Comparison of ENCODE assay signal across 25 cellular contexts in the genomic region with DNA sequence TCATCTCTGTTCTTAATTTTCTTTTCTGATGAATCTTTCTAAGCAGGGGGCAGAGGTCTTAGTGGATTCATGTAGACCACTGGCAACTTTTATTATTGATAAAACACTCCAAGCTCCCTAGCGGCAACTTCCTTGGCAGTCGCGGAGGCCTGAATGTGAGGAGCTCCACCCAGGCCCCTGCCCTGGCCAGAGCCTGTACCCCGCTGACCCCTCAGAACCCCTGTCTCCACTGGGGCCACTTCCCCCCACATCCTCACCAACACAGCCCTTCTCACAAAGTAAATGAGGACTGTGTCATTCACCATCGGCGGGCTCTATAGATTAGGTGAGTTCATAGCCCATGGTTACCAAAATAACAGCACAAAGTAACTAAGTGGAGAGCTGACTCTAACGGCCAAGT.
DNase-seq lines count a peak whose midpoint lies in the region; ATAC-seq, FAIRE-seq and TF ChIP-seq lines count a peak whose summit lies in the region.
"Had no signal": no experiment of that assay in that cellular context is flagged by ENCODE, and none has a peak within 500 bp of the region (broad histone marks: within the 10 kb centered on the region; RNA-seq: fewer than 3 reads in every experiment).

No MANE protein-coding gene starts in this region.

- DNase-seq in activated effector memory CD4-positive, alpha-beta T cell treated with anti-CD3 and anti-CD28 coated beads, Interleukin-2, amount 50 U/mL, for 16 hours: peak; percentile 30
- no peak for DNase-seq in activated effector memory CD4-positive, alpha-beta T cell treated with Interleukin-2 at 50 U/mL for 16 hours
- DNase-seq in H1 (ENCODE audit: low read depth in 1 of 2, low spot score in 2 of 2) (no peak), osteoblast (ENCODE audit: insufficient read length, low spot score, missing footprints) (peak; percentile 35), upper lobe of right lung (peak; percentile 23), GOT3 (lab: John Stamatoyannopoulos, UW) (no peak), AG08395 (ENCODE audit: low spot score) (no peak), midbrain (lab: John Stamatoyannopoulos, UW) (no peak)
- DNase-seq: Calu3; DMS79 treated with DMSO at 0.1 percent for 48 hours; GF-D8; HCEC 1CT; KBM-7; MM.1S; NCI-H2029; NCI-H446 treated with DMSO at 0.1 percent for 48 hours; NCI-H526; NCI-H82; NK-92 treated with Interleukin-12 subunit alpha and Interleukin-12 subunit beta, amount 100 ng/mL, for 24 hours; PC-3; SJCRH30 had no signal

- no peak for TF ChIP-seq POLR2A in H1 (IDR thresholded peaks at IDR 0.05; ENCODE audit: control extremely low read depth in 1 of 2, low read depth in 2 of 2, low read length in 2 of 2)

- CTCF ChIA-PET in H1 (lab: Charles Lee; ENCODE audit: partially characterized antibody): interaction anchor here (0.7 to 1.1 kb wide), 3 partner anchors 9 to 65 kb away, joined by 3 read pairs; no protein-coding TSS in a partner anchor

- no peak overlapping the region for H3K4me3 ChIP-seq in H1 (ENCODE audit: extremely low read depth in 1 of 4, insufficient read depth in 2 of 4, low read depth in 3 of 4, low read length in 4 of 4)
- H3K4me3 ChIP-seq in osteoblast (ENCODE audit: insufficient read depth, low read length): no peak overlapping the region
- no peak overlapping the region for H3K4me3 ChIP-seq in upper lobe of right lung
- H3K4me3 ChIP-seq: SJCRH30 had no signal

- no peak overlapping the region for H4K91ac ChIP-seq in H1 (replicated peaks; ENCODE audit: insufficient read length, low read length)

- H3K9me3 ChIP-seq in H1 (ENCODE audit: insufficient read depth in 2 of 2, low read depth in 1 of 2, low read length in 1 of 2): no peaks in the 10 kb centered on the region
- no peaks in the 10 kb centered on the region for H3K9me3 ChIP-seq in osteoblast (ENCODE audit: low read depth, low read length)
- no peaks in the 10 kb centered on the region for H3K9me3 ChIP-seq in upper lobe of right lung
- H3K9me3 ChIP-seq: BE2C, SJCRH30 had no signal

- H2BK5ac ChIP-seq in H1 (ENCODE audit: low read depth, low read length): no peak overlapping the region

- H3K36me3 ChIP-seq in H1 (ENCODE audit: control insufficient read depth in 2 of 4, insufficient read depth in 4 of 4, low read length in 3 of 4): no peaks in the 10 kb centered on the region
- no peaks in the 10 kb centered on the region for H3K36me3 ChIP-seq in osteoblast (ENCODE audit: insufficient read depth, low read length)
- no peaks in the 10 kb centered on the region for H3K36me3 ChIP-seq in upper lobe of right lung
- H3K36me3 ChIP-seq: BE2C, SJCRH30 had no signal

- no peak overlapping the region for H2AK5ac ChIP-seq in H1 (ENCODE audit: low read depth, low read length)

- H4K20me1 ChIP-seq in H1 (replicated peaks in 1 of 2; ENCODE audit: control insufficient read depth in 1 of 2, insufficient read depth in 2 of 2, low read length in 2 of 2) (no peaks in the 10 kb centered on the region), osteoblast (ENCODE audit: insufficient read depth, low read length) (no peaks in the 10 kb centered on the region)

- H3K18ac ChIP-seq in H1 (ENCODE audit: extremely low read depth, low read length): no peak overlapping the region; the same call in 1 of the 2 replicates

- no peaks in the 10 kb centered on the region; the same call in 1 of the 2 replicates for H3K23me2 ChIP-seq in H1 (ENCODE audit: low read depth, low read length)

- no peak for TF ChIP-seq EP300 in H1 (IDR thresholded peaks at IDR 0.05; ENCODE audit: borderline replicate concordance in 1 of 2, low read depth in 2 of 2, low read length in 2 of 2)

- FAIRE-seq in H1 (lab: Jason Lieb, UNC): no peak
- FAIRE-seq: GM12891 had no signal

- H3K9ac ChIP-seq in H1 (replicated peaks in 1 of 4; ENCODE audit: extremely low read depth in 1 of 4, low read depth in 3 of 4, low read length in 3 of 4): no peak overlapping the region

- H3K79me1 ChIP-seq in H1 (ENCODE audit: low read depth, low read length): no peaks in the 10 kb centered on the region

- H3K56ac ChIP-seq in H1 (replicated peaks; ENCODE audit: insufficient read length, low read depth, low read length): no peak overlapping the region

- POLR2A ChIA-PET in H1 (lab: Charles Lee; ENCODE audit: partially characterized antibody): no interaction called here

- H3K27ac ChIP-seq in H1 (ENCODE audit: low read depth, low read length) (no peak overlapping the region), osteoblast (ENCODE audit: low read depth, low read length) (no peak overlapping the region), upper lobe of right lung (no peak overlapping the region)
- H3K27ac ChIP-seq: 22Rv1, SJCRH30 had no signal

- no peak for ATAC-seq in upper lobe of right lung
- ATAC-seq: PC-3, Right ventricle myocardium inferior had no signal

- H2BK15ac ChIP-seq in H1 (ENCODE audit: low read length): 0 out of 2 replicates have a peak overlapping the region, but pooled peaks have one; percentile 19

- peak overlapping the region; percentile 16; the same call in 1 of the 2 replicates for H4K8ac ChIP-seq in H1 (ENCODE audit: extremely low read depth, insufficient read depth, low read length)

- 91% methylated on average over 7 of the region's 7 CpGs; no CpG with 5 or more reads in 1 of the 2 experiments for WGBS in H1 (ENCODE audit: extremely low coverage in 1 of 2, insufficient coverage in 1 of 2, insufficient read length in 1 of 2, insufficient replicate concordance in 2 of 2, low coverage in 1 of 2, low lambda C conversion rate in 2 of 2, missing lambda C conversion rate in 1 of 2), 2 experiments

- intact Hi-C loops in upper lobe of right lung (cut with DNase I): no loop called here

- H3K27me3 ChIP-seq in H1 (replicated peaks in 1 of 4; ENCODE audit: control insufficient read depth in 3 of 4, extremely low read depth in 1 of 4, insufficient read depth in 3 of 4, low read length in 3 of 4): no peaks in the 10 kb centered on the region
- peaks cover 10% of the 10 kb centered on the region for H3K27me3 ChIP-seq in osteoblast (ENCODE audit: insufficient read depth, low read length)
- no peaks in the 10 kb centered on the region for H3K27me3 ChIP-seq in upper lobe of right lung
- H3K27me3 ChIP-seq: BE2C had no signal

- TF ChIP-seq RAD21 in H1 (IDR thresholded peaks at IDR 0.05 in 1 of 2, conservative IDR thresholded peaks at IDR 0.05 in 1 of 2; ENCODE audit: low read depth in 2 of 2, low read length in 2 of 2): no peak

- H3K14ac ChIP-seq in H1 (ENCODE audit: insufficient read length): no peak overlapping the region

- no peak overlapping the region for H2BK20ac ChIP-seq in H1 (ENCODE audit: low read length)

- H2AFZ ChIP-seq in H1 (ENCODE audit: low read length) (no peak overlapping the region), osteoblast (ENCODE audit: low read length) (no peak overlapping the region)

- no peak overlapping the region for H2BK12ac ChIP-seq in H1 (ENCODE audit: low read depth, low read length)

- no peak overlapping the region for H2BK120ac ChIP-seq in H1 (replicated peaks; ENCODE audit: low read depth, low read length)

- H3K4me1 ChIP-seq in H1 (replicated peaks in 1 of 4; ENCODE audit: control insufficient read depth in 3 of 4, insufficient read depth in 4 of 4, low read length in 3 of 4): peaks cover 0 to 6% (median 4%) of the 10 kb centered on the region in 4 experiments; a peak in 4 of 7 replicates
- H3K4me1 ChIP-seq in osteoblast (ENCODE audit: insufficient read depth, low read length): no peaks in the 10 kb centered on the region
- no peaks in the 10 kb centered on the region for H3K4me1 ChIP-seq in upper lobe of right lung
- H3K4me1 ChIP-seq: SJCRH30 had no signal

- no peak overlapping the region for H4K5ac ChIP-seq in H1 (ENCODE audit: insufficient read length, low read depth, low read length)

- H3K4ac ChIP-seq in H1 (replicated peaks; ENCODE audit: insufficient read length, low read depth, low read length): no peak overlapping the region

- H3K23ac ChIP-seq in H1 (ENCODE audit: insufficient read length): no peak overlapping the region

- TF ChIP-seq CTCF in H1 (IDR thresholded peaks at IDR 0.05; ENCODE audit: control extremely low read depth in 1 of 3, insufficient read depth in 1 of 3, low read depth in 1 of 3, low read length in 3 of 3): no peak
- no peak for TF ChIP-seq CTCF in osteoblast (IDR thresholded peaks at IDR 0.05; ENCODE audit: extremely low read depth, low read depth, low read length)
- TF ChIP-seq CTCF in upper lobe of right lung (IDR thresholded peaks at IDR 0.05): no peak

- H3K4me2 ChIP-seq in H1 (ENCODE audit: insufficient read depth in 1 of 2, low read depth in 2 of 2, low read length in 2 of 2): no peak overlapping the region
- no peak overlapping the region for H3K4me2 ChIP-seq in osteoblast (ENCODE audit: insufficient read depth, low read length)

- H3K79me2 ChIP-seq in H1 (ENCODE audit: control insufficient read depth in 1 of 2, insufficient read depth in 2 of 2, low read length in 2 of 2): no peaks in the 10 kb centered on the region
- no peaks in the 10 kb centered on the region for H3K79me2 ChIP-seq in osteoblast (ENCODE audit: insufficient read depth, low read length)

TF ChIP-seq in H1, 55 proteins besides CTCF, POLR2A, EP300 and RAD21 (continues in another document):
- no peak for TF ChIP-seq ZNF274 (IDR thresholded peaks at IDR 0.05; ENCODE audit: borderline replicate concordance, extremely low read depth, low read length)
- no peak for TF ChIP-seq E2F6 (IDR thresholded peaks at IDR 0.05)
- TF ChIP-seq JUN (IDR thresholded peaks at IDR 0.05; ENCODE audit: low read depth, low read length): no peak
- TF ChIP-seq SIRT6 (IDR thresholded peaks at IDR 0.05; ENCODE audit: low read length): no peak
- no peak for TF ChIP-seq KDM4A (IDR thresholded peaks at IDR 0.05; ENCODE audit: low read depth, low read length, severe bottlenecking)
- no peak for TF ChIP-seq PHF8 (conservative IDR thresholded peaks at IDR 0.05; ENCODE audit: low read depth, low read length)
- TF ChIP-seq NRF1 (IDR thresholded peaks at IDR 0.05; ENCODE audit: low read depth, low read length): no peak
- no peak for TF ChIP-seq TCF12 (IDR thresholded peaks at IDR 0.05; ENCODE audit: low read depth, low read length)
- no peak for TF ChIP-seq RXRA (IDR thresholded peaks at IDR 0.05; ENCODE audit: insufficient read depth, low read depth, low read length)
- TF ChIP-seq SP1 (IDR thresholded peaks at IDR 0.05; ENCODE audit: low read depth, low read length): no peak
- no peak for TF ChIP-seq MAFK (IDR thresholded peaks at IDR 0.05; ENCODE audit: low read depth, low read length)
- TF ChIP-seq YY1 (IDR thresholded peaks at IDR 0.05; ENCODE audit: low read depth, low read length): no peak

Comparison
In these comparisons a context has a peak if more than half of its experiments do, and no peak if none do; other contexts are left out.
1. DNase-seq: peak in activated effector memory CD4-positive, alpha-beta T cell treated with anti-CD3 and anti-CD28 coated beads, Interleukin-2, amount 50 U/mL, for 16 hours (single experiment), osteoblast (single experiment) and upper lobe of right lung (single experiment); none in activated effector memory CD4-positive, alpha-beta T cell treated with Interleukin-2 at 50 U/mL for 16 hours (single experiment), H1 (0 of 2), GOT3 (single experiment), AG08395 (single experiment) and midbrain (single experiment).